ENCODE assay signal across 8 cellular contexts in the genomic region with DNA sequence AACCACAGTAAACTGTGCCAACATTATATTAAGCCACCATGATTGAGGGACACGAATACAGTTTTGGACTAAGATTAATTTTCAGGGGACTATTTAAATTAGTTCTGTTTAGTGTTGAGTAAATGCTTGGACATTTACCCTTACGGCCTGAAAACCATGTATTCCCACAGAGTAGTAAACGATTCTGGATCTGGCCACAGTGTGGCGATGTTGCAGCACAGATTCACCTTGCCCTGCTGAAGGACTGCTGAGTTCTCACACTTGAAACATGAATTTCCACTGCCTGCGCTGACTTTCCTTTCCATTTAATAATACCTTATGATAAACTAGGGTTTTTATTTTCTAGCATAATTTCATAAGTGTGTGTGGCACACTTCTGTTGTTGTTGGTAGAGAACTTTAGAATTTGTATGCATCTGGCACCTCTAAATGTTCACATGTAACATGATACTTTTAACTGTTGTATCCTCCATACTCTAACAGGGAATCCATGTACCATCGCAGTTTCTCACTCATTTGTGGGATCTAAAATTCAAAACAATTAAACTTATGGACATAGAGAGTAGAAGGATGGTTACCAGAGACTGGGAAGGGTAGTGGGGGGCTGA. TPM values are rescaled to one million over a fixed set of nuclear protein-coding genes. Genes with fewer than 3 reads are reported as not detected.
DNase-seq lines count a peak whose midpoint lies in the region; ATAC-seq, FAIRE-seq and TF ChIP-seq lines count a peak whose summit lies in the region.

No MANE protein-coding gene starts in this region.

- POLR2A ChIA-PET in MCF 10A (lab: Yijun Ruan, JAX) = no interaction called here

- H3K4me1 Mint-ChIP-seq in MCF 10A (ENCODE audit: insufficient read depth, unreplicated experiment) = no peaks in the 10 kb centered on the region

- no peaks in the 10 kb centered on the region for H3K36me3 ChIP-seq in keratinocyte (ENCODE audit: control insufficient read depth in 2 of 2, extremely low read depth in 1 of 2, insufficient read depth in 2 of 2, low read length in 2 of 2)

- no peak overlapping the region for H3K27ac Mint-ChIP-seq in MCF 10A (ENCODE audit: low read depth, unreplicated experiment)

- CTCF ChIA-PET in MCF 10A (lab: Yijun Ruan, JAX) = interaction anchor here (0.8 to 4.4 kb wide), 4 partner anchors 16 to 1889 kb away, joined by 3 to 34 read pairs (median 19); no protein-coding TSS in a partner anchor

- no TSS peak for BruUV-seq in MCF 10A (replicated peaks; lab: Mats Ljungman, UMichigan)

- no peak overlapping the region for H3K4me2 ChIP-seq in keratinocyte (ENCODE audit: control insufficient read depth, extremely low read depth, insufficient read depth, low read depth, low read length)

- H3K4me3 ChIP-seq in GM12875 (ENCODE audit: low read depth, low read length) = no peak overlapping the region
- H3K4me3 ChIP-seq in keratinocyte (ENCODE audit: control insufficient read depth in 2 of 3, extremely low read depth in 1 of 3, insufficient read depth in 2 of 3, low read depth in 1 of 3, low read length in 3 of 3) = no peak overlapping the region

- H3K27me3 Mint-ChIP-seq in MCF 10A (ENCODE audit: insufficient read depth, unreplicated experiment) = no peaks in the 10 kb centered on the region

- peak; percentile 74 for FAIRE-seq in keratinocyte (lab: Jason Lieb, UNC)

- peak; percentile 89 for TF ChIP-seq CTCF in 22Rv1 (IDR thresholded peaks at IDR 0.05)
- TF ChIP-seq CTCF in GM12875 (IDR thresholded peaks at IDR 0.05; ENCODE audit: borderline replicate concordance, insufficient read depth, low read depth, low read length) = peak; percentile 79
- TF ChIP-seq CTCF in MCF 10A (IDR thresholded peaks at IDR 0.05; ENCODE audit: unreplicated experiment) = peak; percentile 91
- peak; percentile 74 to 95 (median 86) for TF ChIP-seq CTCF in keratinocyte (optimal IDR thresholded peaks at IDR 0.05 in 1 of 3, IDR thresholded peaks at IDR 0.05 in 1 of 3, conservative IDR thresholded peaks at IDR 0.05 in 1 of 3; ENCODE audit: extremely low read depth in 1 of 3, insufficient read depth in 2 of 3, low read length in 3 of 3)

- DNase-seq in MV-4-11 (lab: John Stamatoyannopoulos, UW) (peak; percentile 42), T-helper 9 cell (peak; percentile 15), MCF 10A (ENCODE audit: unreplicated experiment) (peak; percentile 75), keratinocyte (ENCODE audit: low read depth, low spot score) (no peak)
- DNase-seq in stimulated activated CD4-positive, alpha-beta T cell treated with anti-CD3 and anti-CD28 coated beads, Interleukin-2, amount 100 ng/mL, for 24 hours = peak; percentile 65 to 72

- no peak overlapping the region for H3K4me3 Mint-ChIP-seq in MCF 10A (ENCODE audit: unreplicated experiment)

- H3K9me3 Mint-ChIP-seq in MCF 10A (ENCODE audit: unreplicated experiment) = no peaks in the 10 kb centered on the region

- no peak overlapping the region for H2AFZ ChIP-seq in keratinocyte (ENCODE audit: control insufficient read depth, low read length)

- no peaks in the 10 kb centered on the region for H3K4me1 ChIP-seq in keratinocyte (ENCODE audit: control insufficient read depth, extremely low read depth, insufficient read depth, low read length)

- H3K9me1 ChIP-seq in keratinocyte (ENCODE audit: control insufficient read depth, extremely low read depth, insufficient read depth, low read length) = no peaks in the 10 kb centered on the region

- intact Hi-C loops in MCF 10A (cut with micrococcal nuclease) = loop anchor here (1.0 to 10.0 kb wide), 5 partner anchors 894 to 1981 kb away; no protein-coding TSS in a partner anchor

- H3K36me3 Mint-ChIP-seq in MCF 10A (ENCODE audit: insufficient read depth, unreplicated experiment) = no peaks in the 10 kb centered on the region

- dilution Hi-C loops in keratinocyte (cut with MboI; ENCODE audit: extremely low pct_ligation_motif_present, low sequenced_read_pairs) = no loop called here

- H3K9ac ChIP-seq in keratinocyte (ENCODE audit: control insufficient read depth, extremely low read depth, insufficient read depth, low read length) = no peak overlapping the region

- H3K27ac ChIP-seq in 22Rv1 (no peak overlapping the region), keratinocyte (ENCODE audit: control insufficient read depth, insufficient read depth, low read length) (no peak overlapping the region)

- no peaks in the 10 kb centered on the region for H3K9me3 ChIP-seq in keratinocyte (ENCODE audit: control insufficient read depth, low read depth, low read length)

- peak; percentile 96 for ATAC-seq in HG02623 (IDR thresholded peaks at IDR 0.05; ENCODE audit: unreplicated experiment)

- no peaks in the 10 kb centered on the region for H4K20me1 ChIP-seq in keratinocyte (ENCODE audit: control insufficient read depth, extremely low read depth, insufficient read depth, low read length)

- no peaks in the 10 kb centered on the region for H3K79me2 ChIP-seq in keratinocyte (ENCODE audit: control insufficient read depth, insufficient read depth, low read length)

- no peaks in the 10 kb centered on the region for H3K27me3 ChIP-seq in keratinocyte (ENCODE audit: control insufficient read depth, extremely low read depth, insufficient read depth, low read length)

RNA-seq across cellular contexts. Expression of gene C3orf38, which starts 53.9 kb away (rescaled TPM):
- total RNA-seq in MCF 10A (2022) = 21.7 and 23.4 TPM in 2 replicates
- polyA plus RNA-seq in keratinocyte = 14.5 to 20.3 TPM (median 16.6 TPM) in 3 replicates
- 7.2 TPM for polyA plus RNA-seq in keratinocyte (2011; ENCODE audit: low read depth)
- polyA plus RNA-seq in keratinocyte (2011; cell fraction: cytosol; rRNA removed) = 10.3 and 22.0 TPM in 2 replicates
- 13.1 and 16.5 TPM in 2 replicates for polyA plus RNA-seq in keratinocyte (2011; cell fraction: nucleus; rRNA removed)
- 12.8 and 13.2 TPM in 2 replicates for polyA plus RNA-seq in keratinocyte (2012; ENCODE audit: low replicate concordance)
- polyA minus RNA-seq in keratinocyte = 12.1 to 21.3 TPM (median 20.7 TPM) in 3 replicates
- polyA minus RNA-seq in keratinocyte (2011; cell fraction: cytosol; rRNA and poly(A)+ RNA removed) = 25.9 TPM
- polyA minus RNA-seq in keratinocyte (2011; cell fraction: nucleus; rRNA and poly(A)+ RNA removed) = 9.3 and 18.8 TPM in 2 replicates
